In the genomic region with DNA sequence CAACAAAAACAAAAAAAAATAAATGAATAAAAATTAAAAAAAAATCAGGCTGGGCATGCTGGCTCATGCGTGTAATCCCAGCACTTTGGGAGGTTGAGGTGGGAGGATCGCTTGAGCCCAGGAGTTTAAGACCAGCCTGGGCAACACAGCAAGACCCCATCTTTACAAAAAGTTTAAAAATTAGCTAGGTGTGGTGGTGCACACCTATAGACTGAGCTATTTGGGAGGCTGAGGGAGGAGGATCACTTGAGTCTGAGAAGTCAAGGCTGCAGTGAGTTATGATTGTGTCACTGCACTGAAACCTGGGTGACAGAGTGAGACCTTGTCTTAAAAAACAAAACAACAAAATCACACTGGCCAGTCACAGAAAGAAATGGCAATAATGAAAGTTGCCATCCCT, we compare ENCODE assay signal across 8 cellular contexts. TPM values are rescaled to one million over a fixed set of nuclear protein-coding genes. Genes with fewer than 3 reads are reported as not detected.
DNase-seq lines count a peak whose midpoint lies in the region; ATAC-seq, FAIRE-seq and TF ChIP-seq lines count a peak whose summit lies in the region.

No MANE protein-coding gene starts in this region.

- H2AFZ ChIP-seq in PC-9 (peak overlapping the region; percentile 80), endothelial cell of umbilical vein (ENCODE audit: low read depth, low read length) (peak overlapping the region; percentile 80)

- peaks cover 30% of the 10 kb centered on the region for H3K36me3 Mint-ChIP-seq in activated T-cell treated with anti-CD3 and anti-CD28 coated beads, Interleukin-2, amount 50 U/mL, for 24 hours (ENCODE audit: low read depth)

- H3K9me3 ChIP-seq in PC-9 (ENCODE audit: insufficient read depth, low read depth) (no peaks in the 10 kb centered on the region), endothelial cell of umbilical vein (replicated peaks; ENCODE audit: control insufficient read depth, insufficient read depth, low read length) (no peaks in the 10 kb centered on the region), suprapubic skin (no peaks in the 10 kb centered on the region)

- no peak for FAIRE-seq in endothelial cell of umbilical vein (lab: Jason Lieb, UNC)

- no peak for ATAC-seq in HG03196 (IDR thresholded peaks at IDR 0.05; ENCODE audit: unreplicated experiment)

- TF ChIP-seq EP300 in suprapubic skin (IDR thresholded peaks at IDR 0.05) = no peak

- peak overlapping the region; percentile 90 for H3K27ac Mint-ChIP-seq in activated T-cell treated with anti-CD3 and anti-CD28 coated beads, Interleukin-2, amount 50 U/mL, for 24 hours

- POLR2A ChIA-PET in PC-9 (lab: Charles Lee; ENCODE audit: unreplicated experiment) (interaction anchor here (0.6 kb wide), 1 partner anchor 452 kb away, joined by 6 read pairs; no protein-coding TSS in a partner anchor), endothelial cell of umbilical vein (lab: Charles Lee) (no interaction called here)

- H3K4me2 ChIP-seq in PC-9 (peak overlapping the region; percentile 69), endothelial cell of umbilical vein (ENCODE audit: insufficient read depth, low read length) (peak overlapping the region; percentile 94)

- TF ChIP-seq POLR2A in endothelial cell of umbilical vein (IDR thresholded peaks at IDR 0.05; ENCODE audit: low read depth, low read length) (no peak), suprapubic skin (IDR thresholded peaks at IDR 0.05) (no peak)

- peaks cover 15% of the 10 kb centered on the region for H3F3A ChIP-seq in PC-9 (ENCODE audit: insufficient read depth, low read depth)

- no TSS peak for BruUV-seq in PC-9 (replicated peaks; lab: Mats Ljungman, UMichigan)
- no TSS peak for BruUV-seq in endothelial cell of umbilical vein (replicated peaks; lab: Mats Ljungman, UMichigan)

- WGBS in suprapubic skin = 85% methylated on average over 2 of the region's 2 CpGs

- H3K27ac ChIP-seq in PC-9 (peak overlapping the region; percentile 59), endothelial cell of umbilical vein (ENCODE audit: insufficient read depth, low read depth, low read length) (peak overlapping the region; percentile 14), suprapubic skin (peak overlapping the region; percentile 91)

- peak overlapping the region; percentile 45 for H3K9ac ChIP-seq in endothelial cell of umbilical vein (replicated peaks; ENCODE audit: extremely low read depth, insufficient read depth, low read length)

- CTCF ChIA-PET in PC-9 (lab: Charles Lee) = interaction anchor here (0.9 kb wide), 1 partner anchor 85 kb away, joined by 3 read pairs; no protein-coding TSS in a partner anchor
- CTCF ChIA-PET in endothelial cell of umbilical vein (lab: Charles Lee) = interaction anchor here (0.9 to 4.2 kb wide), 14 partner anchors 9 to 452 kb away, joined by 3 to 61 read pairs (median 6); no protein-coding TSS in a partner anchor

- intact Hi-C loops in PC-9 (cut with micrococcal nuclease; ENCODE audit: unreplicated experiment) = loop anchor here (5.0 to 10.0 kb wide), 2 partner anchors 126 to 213 kb away; no protein-coding TSS in a partner anchor
- intact Hi-C loops in endothelial cell of umbilical vein (cut with micrococcal nuclease) = loop anchor here (5.0 to 10.0 kb wide), 2 partner anchors 134 to 333 kb away; no protein-coding TSS in a partner anchor

- dilution Hi-C loops in endothelial cell of umbilical vein (cut with MboI; ENCODE audit: extremely low pct_ligation_motif_present, low sequenced_read_pairs) = no loop called here

- DNase-seq in activated T-cell treated with anti-CD3 and anti-CD28 coated beads, Interleukin-2, amount 50 U/mL, for 24 hours = no peak
- DNase-seq in activated T-cell treated with anti-CD3 and anti-CD28 coated beads for 4 hours (no peak), PC-9 (no peak), endothelial cell of umbilical vein (ENCODE audit: low read depth, low spot score) (no peak), suprapubic skin (ENCODE audit: low spot score in 2 of 2) (no peak), NCI-H1092 (lab: John Stamatoyannopoulos, UW) (no peak), GM19240 (ENCODE audit: insufficient read length, low spot score) (no peak)

- no peaks in the 10 kb centered on the region for H3K9me2 ChIP-seq in PC-9 (ENCODE audit: insufficient read depth)

- H3K36me3 ChIP-seq in PC-9 (ENCODE audit: low read depth) (no peaks in the 10 kb centered on the region), endothelial cell of umbilical vein (ENCODE audit: control insufficient read depth in 2 of 2, extremely low read depth in 1 of 2, insufficient read depth in 2 of 2, low read length in 2 of 2) (no peaks in the 10 kb centered on the region), suprapubic skin (no peaks in the 10 kb centered on the region)

- H3K79me2 ChIP-seq in PC-9 (ENCODE audit: low read depth) (no peaks in the 10 kb centered on the region), endothelial cell of umbilical vein (ENCODE audit: control insufficient read depth, insufficient read depth, low read length) (no peaks in the 10 kb centered on the region)

- H3K4me1 Mint-ChIP-seq in activated T-cell treated with anti-CD3 and anti-CD28 coated beads, Interleukin-2, amount 50 U/mL, for 24 hours (ENCODE audit: low read depth) = peaks cover 58% of the 10 kb centered on the region

- H3K9me1 ChIP-seq in endothelial cell of umbilical vein (replicated peaks; ENCODE audit: control insufficient read depth, extremely low read depth, insufficient read depth, low read length) = no peaks in the 10 kb centered on the region

- H3K27me3 Mint-ChIP-seq in activated T-cell treated with anti-CD3 and anti-CD28 coated beads, Interleukin-2, amount 50 U/mL, for 24 hours = no peaks in the 10 kb centered on the region

- H3K27me3 ChIP-seq in PC-9 (ENCODE audit: insufficient read depth, low read depth) = no peaks in the 10 kb centered on the region
- no peaks in the 10 kb centered on the region for H3K27me3 ChIP-seq in endothelial cell of umbilical vein (ENCODE audit: control insufficient read depth in 2 of 2, insufficient read depth in 2 of 2, low read length in 2 of 2)
- H3K27me3 ChIP-seq in suprapubic skin = no peaks in the 10 kb centered on the region

- peak overlapping the region; percentile 79 for H3K4me3 Mint-ChIP-seq in activated T-cell treated with anti-CD3 and anti-CD28 coated beads, Interleukin-2, amount 50 U/mL, for 24 hours

- H4K20me1 ChIP-seq in PC-9 (ENCODE audit: insufficient read depth) = no peaks in the 10 kb centered on the region
- no peaks in the 10 kb centered on the region for H4K20me1 ChIP-seq in endothelial cell of umbilical vein (replicated peaks; ENCODE audit: control insufficient read depth, extremely low read depth, insufficient read depth, low read length)

- peaks cover 12% of the 10 kb centered on the region for H3K9me3 Mint-ChIP-seq in activated T-cell treated with anti-CD3 and anti-CD28 coated beads, Interleukin-2, amount 50 U/mL, for 24 hours

- TF ChIP-seq CTCF in PC-9 (conservative IDR thresholded peaks at IDR 0.05) = no peak
- TF ChIP-seq CTCF in endothelial cell of umbilical vein (IDR thresholded peaks at IDR 0.05; ENCODE audit: extremely low read depth in 1 of 2, insufficient read depth in 1 of 2, low read depth in 1 of 2, low read length in 2 of 2) = no peak
- TF ChIP-seq CTCF in suprapubic skin (IDR thresholded peaks at IDR 0.05) = no peak

- H3K4me3 ChIP-seq in PC-9 (peak overlapping the region; percentile 60; the same call in 1 of the 2 replicates), endothelial cell of umbilical vein (replicated peaks in 1 of 3; ENCODE audit: insufficient read depth in 1 of 3, low read depth in 1 of 3, low read length in 3 of 3) (peak overlapping the region in 2 of 3 experiments; percentile 57 to 71), suprapubic skin (peak overlapping the region; percentile 72)

- H3K4me1 ChIP-seq in PC-9 (replicated peaks; ENCODE audit: insufficient read depth) (peaks cover 15% of the 10 kb centered on the region; the same call in 1 of the 2 replicates), endothelial cell of umbilical vein (ENCODE audit: control insufficient read depth, extremely low read depth, insufficient read depth, low read length) (peaks cover 25% of the 10 kb centered on the region), suprapubic skin (peaks cover 29% of the 10 kb centered on the region)

TF ChIP-seq in endothelial cell of umbilical vein, 7 proteins besides CTCF, POLR2A, EP300 and RAD21:
- TF ChIP-seq EZH2 (IDR thresholded peaks at IDR 0.05; ENCODE audit: borderline replicate concordance, low read depth, low read length, severe bottlenecking) = no peak
- TF ChIP-seq, protein P1, sequence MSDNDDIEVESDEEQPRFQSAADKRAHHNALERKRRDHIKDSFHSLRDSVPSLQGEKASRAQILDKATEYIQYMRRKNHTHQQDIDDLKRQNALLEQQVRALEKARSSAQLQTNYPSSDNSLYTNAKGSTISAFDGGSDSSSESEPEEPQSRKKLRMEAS (IDR thresholded peaks at IDR 0.05; ENCODE audit: insufficient read depth, insufficient read length) = no peak
- no peak for TF ChIP-seq MYC (IDR thresholded peaks at IDR 0.05; ENCODE audit: low read depth, low read length)
- no peak for TF ChIP-seq FOS (IDR thresholded peaks at IDR 0.05; ENCODE audit: borderline replicate concordance, insufficient read depth, low read length)
- no peak for TF ChIP-seq POLR2AphosphoS5 (IDR thresholded peaks at IDR 0.05; ENCODE audit: insufficient read depth, low read depth, low read length)
- no peak for TF ChIP-seq JUN (IDR thresholded peaks at IDR 0.05; ENCODE audit: borderline replicate concordance, insufficient read depth, insufficient read length, low read depth)

RNA-seq across cellular contexts. Expression of a gene that starts 3.4 kb away (rescaled TPM):
- total RNA-seq in PC-9 (2021) (41.6 and 44.9 TPM in 2 replicates), endothelial cell of umbilical vein (21.8 and 22.0 TPM in 2 replicates), suprapubic skin (10 to 100 TPM in 3 of 4 donors, 1 to 10 TPM in 1; 6.4 to 24.6 (median 13.6) TPM)
- 5.4 and 6.1 TPM in 2 replicates for polyA plus RNA-seq in endothelial cell of umbilical vein
- polyA plus RNA-seq in endothelial cell of umbilical vein (2011; cell fraction: cytosol; rRNA removed) = 7.6 and 7.9 TPM in 2 replicates
- 25.3 and 32.7 TPM in 2 replicates for polyA plus RNA-seq in endothelial cell of umbilical vein (2011; cell fraction: nucleus; rRNA removed)
- 10.2 and 12.3 TPM in 2 replicates for polyA plus RNA-seq in endothelial cell of umbilical vein (2012)
- polyA minus RNA-seq in endothelial cell of umbilical vein = 14.7 and 15.1 TPM in 2 replicates
- polyA minus RNA-seq in endothelial cell of umbilical vein (2011; cell fraction: cytosol; rRNA and poly(A)+ RNA removed) = 5.2 TPM
- polyA minus RNA-seq in endothelial cell of umbilical vein (2011; cell fraction: nucleus; rRNA and poly(A)+ RNA removed) = 19.7 and 24.5 TPM in 2 replicates

RNA-seq across cellular contexts. Expression of a gene that starts 21.3 kb away (rescaled TPM):
- total RNA-seq in PC-9 (2021) (11.5 and 13.0 TPM in 2 replicates), endothelial cell of umbilical vein (1.6 and 1.8 TPM in 2 replicates), suprapubic skin (10 to 100 TPM in 2 of 4 donors, 1 to 10 TPM in 2; 3.2 to 13.2 (median 6.8) TPM)
- 0.79 and 1.0 TPM in 2 replicates for polyA plus RNA-seq in endothelial cell of umbilical vein
- polyA plus RNA-seq in endothelial cell of umbilical vein (2011; cell fraction: cytosol; rRNA removed) = 0.44 and 0.69 TPM in 2 replicates
- polyA plus RNA-seq in endothelial cell of umbilical vein (2011; cell fraction: nucleus; rRNA removed) = 4.2 and 4.8 TPM in 2 replicates
- 1.4 and 2.3 TPM in 2 replicates for polyA plus RNA-seq in endothelial cell of umbilical vein (2012)
- 0.61 and 0.66 TPM in 2 replicates for polyA minus RNA-seq in endothelial cell of umbilical vein
- 1.0 TPM for polyA minus RNA-seq in endothelial cell of umbilical vein (2011; cell fraction: cytosol; rRNA and poly(A)+ RNA removed)
- polyA minus RNA-seq in endothelial cell of umbilical vein (2011; cell fraction: nucleus; rRNA and poly(A)+ RNA removed) = 3.0 and 3.6 TPM in 2 replicates

Comparison
In these comparisons a context has a peak if more than half of its experiments do, and no peak if none do; other contexts are left out.
1. H3K27ac ChIP-seq: peak in every context shown above with its lines; median percentile 91 in suprapubic skin; 59 in PC-9; 14 in endothelial cell of umbilical vein.